Comparison of ENCODE assay signal across 16 cellular contexts in genomic region chr3:16266714-16267113, GRCh38. TPM values are rescaled to one million over a fixed set of nuclear protein-coding genes. Genes with fewer than 3 reads are reported as not detected.
DNase-seq lines count a peak whose midpoint lies in the region; ATAC-seq, FAIRE-seq and TF ChIP-seq lines count a peak whose summit lies in the region.
"Had no signal": no experiment of that assay in that cellular context is flagged by ENCODE, and none has a peak within 500 bp of the region (broad histone marks: within the 10 kb centered on the region; RNA-seq: fewer than 3 reads in every experiment).

No MANE protein-coding gene starts in this region.

- H3K4me3 ChIP-seq in CD4-positive, alpha-beta memory T cell (ENCODE audit: low read length in 2 of 2), result no peak overlapping the region
- H3K4me3 ChIP-seq in MM.1S (ENCODE audit: low read length), result peak overlapping the region; percentile 97
- peak overlapping the region; percentile 3 for H3K4me3 ChIP-seq in bronchial epithelial cell (ENCODE audit: low read depth, low read length)
- H3K4me3 ChIP-seq: SJSA1 had no signal

- ATAC-seq in natural killer cell, result no peak
- ATAC-seq in GM19395 (IDR thresholded peaks at IDR 0.05; ENCODE audit: unreplicated experiment), result no peak
- ATAC-seq: lower lobe of right lung had no signal

- peak overlapping the region; percentile 98; the same call in 1 of the 2 replicates for H3K9ac ChIP-seq in MM.1S (ENCODE audit: low read length)

- no peaks in the 10 kb centered on the region for H3K9me2 ChIP-seq in MM.1S (replicated peaks; ENCODE audit: insufficient read depth, low read length)

- H3K4me3 Mint-ChIP-seq in CD4-positive, alpha-beta memory T cell, result peak overlapping the region in 4 of 8 donors; percentile 7 to 32 (median 18)
- H3K4me3 Mint-ChIP-seq in natural killer cell, result no peak overlapping the region

- peak overlapping the region; percentile 84 to 100 (median 87) for H3K27ac Mint-ChIP-seq in CD4-positive, alpha-beta memory T cell
- H3K27ac Mint-ChIP-seq in natural killer cell, result peak overlapping the region; percentile 54 to 95

- intact Hi-C loops in CD4-positive, alpha-beta memory T cell (cut with micrococcal nuclease), result loop anchor here (5.0 to 10.0 kb wide), 5 partner anchors 201 to 1059 kb away; partner anchors contain the start of genes CAPN7, EAF1 and METTL6
- intact Hi-C loops in natural killer cell (cut with micrococcal nuclease), result loop anchor here (10.0 kb wide), 1 partner anchor 968 kb away; no protein-coding TSS in a partner anchor

- peaks cover 88% of the 10 kb centered on the region for H3K79me2 ChIP-seq in MM.1S (ENCODE audit: low read length)

- TF ChIP-seq POLR2A in erythroblast (IDR thresholded peaks at IDR 0.05; ENCODE audit: low read length), result no peak

- H3K27ac ChIP-seq in CD4-positive, alpha-beta memory T cell (ENCODE audit: low read depth, low read length), result no peak overlapping the region
- H3K27ac ChIP-seq in MM.1S (ENCODE audit: low read length), result peak overlapping the region; percentile 94; the same call in 1 of the 2 replicates
- H3K27ac ChIP-seq: SJSA1 had no signal

- peaks cover 16 to 27% of the 10 kb centered on the region in 2 donors for H3K36me3 Mint-ChIP-seq in CD4-positive, alpha-beta memory T cell
- peaks cover 2% of the 10 kb centered on the region for H3K36me3 Mint-ChIP-seq in natural killer cell

- H3K36me3 ChIP-seq in CD4-positive, alpha-beta memory T cell (ENCODE audit: insufficient read depth, low read length), result peaks cover 12% of the 10 kb centered on the region
- H3K36me3 ChIP-seq in MM.1S (replicated peaks; ENCODE audit: insufficient read depth, low read length), result 0 out of 2 replicates have a peak, but pooled peaks cover 6% of the 10 kb centered on the region
- H3K36me3 ChIP-seq in bronchial epithelial cell (ENCODE audit: control insufficient read depth, insufficient read depth, low read length), result peaks cover 1% of the 10 kb centered on the region
- H3K36me3 ChIP-seq: breast epithelium had no signal

- H4K20me1 ChIP-seq in MM.1S (ENCODE audit: insufficient read depth, low read length), result no peaks in the 10 kb centered on the region

- FAIRE-seq in bronchial epithelial cell (lab: Jason Lieb, UNC), result no peak
- FAIRE-seq: GM12892 had no signal

- H3K4me1 Mint-ChIP-seq in CD4-positive, alpha-beta memory T cell, result peaks cover 26 to 38% (median 30%) of the 10 kb centered on the region in 4 donors
- H3K4me1 Mint-ChIP-seq in natural killer cell, result peaks cover 6 to 15% of the 10 kb centered on the region in 2 donors

- no peaks in the 10 kb centered on the region for H3K9me3 ChIP-seq in CD4-positive, alpha-beta memory T cell (ENCODE audit: control insufficient read depth in 1 of 2, low read length in 2 of 2)
- no peaks in the 10 kb centered on the region for H3K9me3 ChIP-seq in MM.1S (replicated peaks; ENCODE audit: insufficient read depth, low read length)
- H3K9me3 ChIP-seq: breast epithelium, lower lobe of right lung, SJSA1 had no signal

- CTCF ChIA-PET in CD4-positive, alpha-beta memory T cell (lab: Charles Lee; ENCODE audit: partially characterized antibody), result interaction anchor here (1.4 to 9.8 kb wide), 10 partner anchors 17 to 571 kb away, joined by 4 to 169 read pairs (median 35); no protein-coding TSS in a partner anchor

- peak overlapping the region; percentile 91 for H3K4me2 ChIP-seq in MM.1S (ENCODE audit: low read depth, low read length)

- no peaks in the 10 kb centered on the region for H3K27me3 Mint-ChIP-seq in CD4-positive, alpha-beta memory T cell
- no peaks in the 10 kb centered on the region for H3K27me3 Mint-ChIP-seq in natural killer cell (ENCODE audit: low read depth in 2 of 2)

- no peak overlapping the region for H2AFZ ChIP-seq in MM.1S (ENCODE audit: low read length)

- no peaks in the 10 kb centered on the region for H3K27me3 ChIP-seq in CD4-positive, alpha-beta memory T cell (ENCODE audit: insufficient read depth, low read length)
- no peaks in the 10 kb centered on the region for H3K27me3 ChIP-seq in MM.1S (replicated peaks; ENCODE audit: insufficient read depth, low read length)
- H3K27me3 ChIP-seq in bronchial epithelial cell (ENCODE audit: control insufficient read depth, insufficient read depth, low read length), result no peaks in the 10 kb centered on the region
- H3K27me3 ChIP-seq: breast epithelium, SJSA1 had no signal

- TF ChIP-seq CTCF in MM.1S (IDR thresholded peaks at IDR 0.05; ENCODE audit: low read length), result no peak
- TF ChIP-seq CTCF in bronchial epithelial cell (IDR thresholded peaks at IDR 0.05; ENCODE audit: insufficient read depth, low read length, severe bottlenecking), result no peak
- no peak for TF ChIP-seq CTCF in natural killer cell (IDR thresholded peaks at IDR 0.05)

- POLR2A ChIA-PET in CD4-positive, alpha-beta memory T cell (lab: Charles Lee; ENCODE audit: partially characterized antibody), result interaction anchor here (1.5 to 3.8 kb wide), 6 partner anchors 14 to 245 kb away, joined by 3 to 67 read pairs (median 17); no protein-coding TSS in a partner anchor

- H3F3A ChIP-seq in MM.1S (ENCODE audit: insufficient read depth, low read length), result peaks cover 27% of the 10 kb centered on the region

- no peaks in the 10 kb centered on the region for H3K9me3 Mint-ChIP-seq in CD4-positive, alpha-beta memory T cell
- no peaks in the 10 kb centered on the region for H3K9me3 Mint-ChIP-seq in natural killer cell

- peaks cover 33% of the 10 kb centered on the region for H3K4me1 ChIP-seq in CD4-positive, alpha-beta memory T cell (ENCODE audit: insufficient read depth, low read length)
- peaks cover 8% of the 10 kb centered on the region; the same call in 1 of the 2 replicates for H3K4me1 ChIP-seq in MM.1S (ENCODE audit: low read length)

- no peak for DNase-seq in CD4-positive, alpha-beta memory T cell
- peak; percentile 76 for DNase-seq in MM.1S
- DNase-seq in bronchial epithelial cell (ENCODE audit: low read depth), result peak; percentile 78
- no peak for DNase-seq in natural killer cell
- no peak for DNase-seq in nucleus accumbens (lab: John Stamatoyannopoulos, UW)
- no peak for DNase-seq in erythroblast (lab: John Stamatoyannopoulos, UW)
- DNase-seq in NCI-H2171 (lab: John Stamatoyannopoulos, UW), result no peak
- DNase-seq: activated CD8-positive, alpha-beta memory T cell treated with anti-CD3 and anti-CD28 coated beads for 24 hours; foreskin fibroblast; IMR-90; lower lobe of right lung; NCI-H2227 treated with DMSO at 0.1 percent for 48 hours had no signal

RNA-seq across cellular contexts. Expression of gene OXNAD1, which starts 1.7 kb away (rescaled TPM):
- 10 to 100 TPM; 78.5 to 84.7 TPM for total RNA-seq in CD4-positive, alpha-beta memory T cell
- 10 to 100 TPM; 61.7 to 68.0 TPM for polyA plus RNA-seq in CD4-positive, alpha-beta memory T cell
- total RNA-seq in bronchial epithelial cell (17.6 and 18.6 TPM in 2 replicates), natural killer cell (10 to 100 TPM; 16.7 to 26.1 (median 22.3) TPM)

RNA-seq across cellular contexts. Expression of gene DPH3, which starts 2.0 kb away (rescaled TPM):
- total RNA-seq in CD4-positive, alpha-beta memory T cell, result 10 to 100 TPM; 15.2 to 15.4 TPM
- 10 to 100 TPM; 19.6 to 39.7 TPM for polyA plus RNA-seq in CD4-positive, alpha-beta memory T cell
- total RNA-seq in bronchial epithelial cell (15.0 and 20.6 TPM in 2 replicates), natural killer cell (10 to 100 TPM; 20.4 to 27.3 (median 22.8) TPM)

Comparison
In these comparisons a context has a peak if more than half of its experiments do, and no peak if none do; other contexts are left out.
1. DNase-seq: peak in MM.1S (single experiment) and bronchial epithelial cell (single experiment); none in CD4-positive, alpha-beta memory T cell (0 of 5), natural killer cell (single experiment), nucleus accumbens (0 of 56), erythroblast (0 of 2) and NCI-H2171 (single experiment).
2. H3K4me3 ChIP-seq: peak in MM.1S (single experiment) and bronchial epithelial cell (single experiment); none in CD4-positive, alpha-beta memory T cell (0 of 2).